22 cellular contexts compared by ENCODE assay signal in the genomic region with DNA sequence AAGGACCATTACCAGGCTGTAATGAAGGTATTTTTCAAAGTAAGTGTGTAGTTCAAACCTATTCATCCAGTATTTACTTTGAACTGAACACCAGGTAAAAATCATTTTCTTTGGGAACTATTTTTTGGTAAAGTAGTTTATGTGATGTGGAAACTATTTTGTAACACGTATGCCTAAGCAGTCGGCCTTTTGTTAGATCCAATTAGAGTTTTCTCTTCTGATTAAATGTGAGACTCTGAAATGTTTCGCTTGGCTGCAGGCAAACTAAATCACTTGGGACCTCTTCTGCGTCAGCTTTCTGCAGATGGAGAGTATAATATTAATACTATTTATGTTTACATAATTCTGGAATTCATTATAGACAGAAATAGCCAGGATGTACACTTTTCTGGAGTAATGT.
"Had no signal": no experiment of that assay in that cellular context is flagged by ENCODE, and none has a peak within 500 bp of the region (broad histone marks: within the 10 kb centered on the region; RNA-seq: fewer than 3 reads in every experiment).

No MANE protein-coding gene starts in this region.

- H2AFZ ChIP-seq: hepatocyte, neural progenitor cell, parathyroid adenoma had no signal

- H3K4me2 ChIP-seq: hepatocyte, neural progenitor cell had no signal

- H3K4me1 ChIP-seq: colonic mucosa, esophagus squamous epithelium, foreskin keratinocyte, left lung, parathyroid adenoma, prostate gland, spleen, upper lobe of right lung, uterus had no signal

- H3K79me2 ChIP-seq: hepatocyte, parathyroid adenoma had no signal

- H3K9ac ChIP-seq: neural progenitor cell, parathyroid adenoma had no signal

- ATAC-seq: foreskin keratinocyte; gastroesophageal sphincter; heart left ventricle; left lung; naive thymus-derived CD4-positive, alpha-beta T cell; right cardiac atrium; stimulated activated naive B cell treated with anti-CD40 and anti-IgM and Interleukin-4, amounts not matched to agents 10 μg/mL and 1 μg/mL and 100 μg/mL, for 72 hours; upper lobe of right lung had no signal

- H3K9me3 ChIP-seq: colonic mucosa, esophagus squamous epithelium, gastroesophageal sphincter, heart left ventricle, left lung, prostate gland, spleen, transverse colon, upper lobe of right lung, uterus had no signal

- H3K27me3 ChIP-seq: colonic mucosa, esophagus squamous epithelium, foreskin keratinocyte, gastroesophageal sphincter, hepatocyte, left lung, neural progenitor cell, spleen, transverse colon, upper lobe of right lung, uterus had no signal

- H3K4me3 ChIP-seq: colonic mucosa, esophagus squamous epithelium, gastroesophageal sphincter, heart left ventricle, hepatocyte, left lung, neural progenitor cell, prostate gland, skin epidermis, spleen, transverse colon, upper lobe of right lung, uterus had no signal

- DNase-seq: colonic mucosa; effector CD8-positive, alpha-beta T cell; esophagus squamous epithelium; foreskin keratinocyte; heart left ventricle; kidney; left lung; mesendoderm; midbrain; naive thymus-derived CD4-positive, alpha-beta T cell; right cardiac atrium; spleen; stimulated activated naive B cell treated with anti-CD40 and anti-IgM and Interleukin-4, amounts not matched to agents 10 μg/mL and 1 μg/mL and 100 μg/mL, for 72 hours; transverse colon; upper lobe of right lung; uterus had no signal

- H3K27ac ChIP-seq: colonic mucosa, esophagus squamous epithelium, foreskin keratinocyte, heart left ventricle, hepatocyte, left lung, neural progenitor cell, parathyroid adenoma, prostate gland, skin epidermis, spleen, transverse colon, upper lobe of right lung, uterus had no signal

- H3K36me3 ChIP-seq: colonic mucosa, esophagus squamous epithelium, gastroesophageal sphincter, heart left ventricle, left lung, neural progenitor cell, prostate gland, spleen, transverse colon, upper lobe of right lung, uterus had no signal
